16 cellular contexts compared by ENCODE assay signal in the genomic region with DNA sequence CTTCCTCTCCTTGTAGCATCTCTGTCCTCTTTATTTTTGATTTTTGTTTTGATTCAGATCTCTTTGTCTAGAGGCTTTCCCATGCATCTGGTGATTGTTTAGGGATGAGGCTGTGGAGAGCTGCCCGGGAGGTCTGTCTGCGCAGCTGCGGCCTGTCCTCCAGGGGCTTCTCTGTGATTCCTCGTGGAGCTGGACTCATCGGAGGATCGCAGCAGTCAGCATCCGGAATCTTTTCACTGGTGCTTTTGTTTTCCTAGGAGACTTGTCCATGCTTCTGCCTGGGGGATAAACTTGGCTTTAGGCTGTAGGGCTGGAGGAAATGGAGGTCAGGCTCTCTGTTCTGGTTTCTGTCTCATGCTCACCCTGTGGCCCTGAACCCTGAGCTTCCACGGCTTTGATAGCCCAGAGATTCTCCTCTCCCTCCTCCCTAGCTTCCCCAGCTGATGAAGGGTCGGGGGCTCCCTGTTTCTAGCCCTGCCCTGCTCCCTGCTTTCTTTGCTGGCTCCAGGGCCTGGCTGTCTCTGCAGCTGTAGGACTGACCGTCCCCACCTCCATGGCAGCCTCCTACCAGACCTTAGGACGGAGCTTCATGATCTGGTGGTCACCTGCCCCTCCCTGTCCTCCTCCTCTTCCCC. TPM values are rescaled to one million over a fixed set of nuclear protein-coding genes. Genes with fewer than 3 reads are reported as not detected.
DNase-seq lines count a peak whose midpoint lies in the region; ATAC-seq, FAIRE-seq and TF ChIP-seq lines count a peak whose summit lies in the region.
"Had no signal": no experiment of that assay in that cellular context is flagged by ENCODE, and none has a peak within 500 bp of the region (broad histone marks: within the 10 kb centered on the region; RNA-seq: fewer than 3 reads in every experiment).

No MANE protein-coding gene starts in this region.

- H3K9ac ChIP-seq in H1 (replicated peaks in 1 of 4; ENCODE audit: extremely low read depth in 1 of 4, low read depth in 3 of 4, low read length in 3 of 4) (no peak overlapping the region), iPS-15b (ENCODE audit: low read depth, low read length) (peak overlapping the region; percentile 32)

- no peaks in the 10 kb centered on the region for H3K9me3 Mint-ChIP-seq in stimulated activated memory B cell treated with anti-CD40 and anti-IgM and Interleukin-4, amounts not matched to agents 10 μg/mL and 1 μg/mL and 100 μg/mL, for 72 hours

- in situ Hi-C loops in ACHN (cut with HindIII; ENCODE audit: low pct_ligation_motif_present, low pct_unique_long_range_greater_than_20kb, low sequenced_read_pairs), result no loop called here

- 94% methylated on average over 11 of the region's 11 CpGs; no CpG with 5 or more reads in 1 of the 2 experiments for WGBS in H1 (ENCODE audit: extremely low coverage in 1 of 2, insufficient coverage in 1 of 2, insufficient read length in 1 of 2, insufficient replicate concordance in 2 of 2, low coverage in 1 of 2, low lambda C conversion rate in 2 of 2, missing lambda C conversion rate in 1 of 2), 2 experiments

- H4K8ac ChIP-seq in H1 (ENCODE audit: extremely low read depth, insufficient read depth, low read length), result no peak overlapping the region

- H3K4me1 Mint-ChIP-seq in stimulated activated memory B cell treated with anti-CD40 and anti-IgM and Interleukin-4, amounts not matched to agents 10 μg/mL and 1 μg/mL and 100 μg/mL, for 72 hours, result peaks cover 77% of the 10 kb centered on the region

- no peak overlapping the region for H3K4me2 ChIP-seq in H1 (ENCODE audit: insufficient read depth in 1 of 2, low read depth in 2 of 2, low read length in 2 of 2)

- TF ChIP-seq CTCF in H1 (IDR thresholded peaks at IDR 0.05; ENCODE audit: control extremely low read depth in 1 of 3, insufficient read depth in 1 of 3, low read depth in 1 of 3, low read length in 3 of 3) (no peak), mucosa of descending colon (IDR thresholded peaks at IDR 0.05) (no peak)

- no peak overlapping the region for H2AFZ ChIP-seq in H1 (ENCODE audit: low read length)

- H3K23me2 ChIP-seq in H1 (ENCODE audit: low read depth, low read length), result no peaks in the 10 kb centered on the region; the same call in 1 of the 2 replicates

- peaks cover 6 to 78% (median 23%) of the 10 kb centered on the region in 4 experiments for H3K36me3 ChIP-seq in H1 (ENCODE audit: control insufficient read depth in 2 of 4, insufficient read depth in 4 of 4, low read length in 3 of 4)
- H3K36me3 ChIP-seq in iPS-15b (ENCODE audit: control insufficient read depth, insufficient read depth, low read length), result peaks cover 24% of the 10 kb centered on the region
- no peaks in the 10 kb centered on the region for H3K36me3 ChIP-seq in mucosa of descending colon (ENCODE audit: low read depth)

- H3K4ac ChIP-seq in H1 (replicated peaks; ENCODE audit: insufficient read length, low read depth, low read length), result no peak overlapping the region

- FAIRE-seq in H1 (lab: Jason Lieb, UNC), result no peak
- FAIRE-seq: bronchial epithelial cell, keratinocyte had no signal

- no peak overlapping the region for H2BK5ac ChIP-seq in H1 (ENCODE audit: low read depth, low read length)

- H3K23ac ChIP-seq in H1 (ENCODE audit: insufficient read length), result no peak overlapping the region

- no peak overlapping the region for H2AK5ac ChIP-seq in H1 (ENCODE audit: low read depth, low read length)

- H3K56ac ChIP-seq in H1 (replicated peaks; ENCODE audit: insufficient read length, low read depth, low read length), result no peak overlapping the region

- no peak overlapping the region for H3K4me3 ChIP-seq in H1 (ENCODE audit: extremely low read depth in 1 of 4, insufficient read depth in 2 of 4, low read depth in 3 of 4, low read length in 4 of 4)
- no peak overlapping the region for H3K4me3 ChIP-seq in iPS-15b (ENCODE audit: low read depth, low read length)
- H3K4me3 ChIP-seq in mucosa of descending colon, result no peak overlapping the region

- H3K27me3 ChIP-seq in H1 (replicated peaks in 1 of 4; ENCODE audit: control insufficient read depth in 3 of 4, extremely low read depth in 1 of 4, insufficient read depth in 3 of 4, low read length in 3 of 4), result no peaks in the 10 kb centered on the region
- no peaks in the 10 kb centered on the region for H3K27me3 ChIP-seq in iPS-15b (ENCODE audit: control insufficient read depth, insufficient read depth, low read length)

- H2BK12ac ChIP-seq in H1 (ENCODE audit: low read depth, low read length), result no peak overlapping the region

- TF ChIP-seq RAD21 in H1 (IDR thresholded peaks at IDR 0.05 in 1 of 2, conservative IDR thresholded peaks at IDR 0.05 in 1 of 2; ENCODE audit: low read depth in 2 of 2, low read length in 2 of 2), result no peak

- TF ChIP-seq EP300 in H1 (IDR thresholded peaks at IDR 0.05; ENCODE audit: borderline replicate concordance in 1 of 2, low read depth in 2 of 2, low read length in 2 of 2), result no peak

- no peaks in the 10 kb centered on the region for H3K27me3 Mint-ChIP-seq in stimulated activated memory B cell treated with anti-CD40 and anti-IgM and Interleukin-4, amounts not matched to agents 10 μg/mL and 1 μg/mL and 100 μg/mL, for 72 hours
- H3K27me3 Mint-ChIP-seq: activated CD4-positive, alpha-beta T cell treated with anti-CD3 and anti-CD28 coated beads for 36 hours had no signal

- H4K91ac ChIP-seq in H1 (replicated peaks; ENCODE audit: insufficient read length, low read length), result no peak overlapping the region

- H3K14ac ChIP-seq in H1 (ENCODE audit: insufficient read length), result no peak overlapping the region

- DNase-seq in RPMI7951 (ENCODE audit: low read depth) (peak; percentile 8), H1 (ENCODE audit: low read depth in 1 of 2, low spot score in 2 of 2) (no peak), SW 1271 (lab: John Stamatoyannopoulos, UW) (no peak), ACHN (no peak), mucosa of descending colon (no peak), GM19240 (ENCODE audit: insufficient read length, low spot score) (no peak)
- DNase-seq: activated CD4-positive, alpha-beta T cell treated with anti-CD3 and anti-CD28 coated beads for 36 hours; activated naive CD4-positive, alpha-beta T cell treated with anti-CD3 and anti-CD28 coated beads, Interleukin-2, amount 50 U/mL, for 16 hours; Caco-2; GF-D8; NCI-H82; stimulated activated CD4-positive, alpha-beta T cell treated with anti-CD3 and anti-CD28 coated beads, Interleukin-15, amount 100 ng/mL, for 24 hours had no signal

- POLR2A ChIA-PET in H1 (lab: Charles Lee; ENCODE audit: partially characterized antibody), result interaction anchor here (1.1 to 9.9 kb wide), 7 partner anchors 9 to 33 kb away, joined by 3 to 75 read pairs (median 7); no protein-coding TSS in a partner anchor

- H3K36me3 Mint-ChIP-seq in stimulated activated memory B cell treated with anti-CD40 and anti-IgM and Interleukin-4, amounts not matched to agents 10 μg/mL and 1 μg/mL and 100 μg/mL, for 72 hours, result peaks cover 63% of the 10 kb centered on the region

- peak overlapping the region; percentile 8 for H3K4me3 Mint-ChIP-seq in stimulated activated memory B cell treated with anti-CD40 and anti-IgM and Interleukin-4, amounts not matched to agents 10 μg/mL and 1 μg/mL and 100 μg/mL, for 72 hours
- H3K4me3 Mint-ChIP-seq: activated CD4-positive, alpha-beta T cell treated with anti-CD3 and anti-CD28 coated beads for 36 hours had no signal

- ATAC-seq in stimulated activated memory B cell treated with anti-CD40 and anti-IgM and Interleukin-4, amounts not matched to agents 10 μg/mL and 1 μg/mL and 100 μg/mL, for 72 hours, result no peak
- ATAC-seq in mucosa of descending colon, result no peak
- ATAC-seq: activated CD4-positive, alpha-beta T cell treated with anti-CD3 and anti-CD28 coated beads for 36 hours had no signal

- H3K9me3 ChIP-seq in H1 (ENCODE audit: insufficient read depth in 2 of 2, low read depth in 1 of 2, low read length in 1 of 2), result no peaks in the 10 kb centered on the region
- no peaks in the 10 kb centered on the region for H3K9me3 ChIP-seq in iPS-15b (ENCODE audit: control insufficient read depth, insufficient read depth, low read length)
- no peaks in the 10 kb centered on the region for H3K9me3 ChIP-seq in mucosa of descending colon
- H3K9me3 ChIP-seq: Caco-2 had no signal

- H3K79me1 ChIP-seq in H1 (ENCODE audit: low read depth, low read length), result peaks cover 19% of the 10 kb centered on the region

- no peak for TF ChIP-seq POLR2A in H1 (IDR thresholded peaks at IDR 0.05; ENCODE audit: control extremely low read depth in 1 of 2, low read depth in 2 of 2, low read length in 2 of 2)

- H3K4me1 ChIP-seq in H1 (replicated peaks in 1 of 4; ENCODE audit: control insufficient read depth in 3 of 4, insufficient read depth in 4 of 4, low read length in 3 of 4), result peaks cover 0 to 11% (median 1%) of the 10 kb centered on the region in 4 experiments; a peak in 3 of 7 replicates
- H3K4me1 ChIP-seq in iPS-15b (ENCODE audit: control insufficient read depth, insufficient read depth, low read length), result peaks cover 9% of the 10 kb centered on the region
- H3K4me1 ChIP-seq in mucosa of descending colon (ENCODE audit: low read depth), result no peaks in the 10 kb centered on the region
- H3K4me1 ChIP-seq: Caco-2 had no signal

- no peak overlapping the region for H2BK120ac ChIP-seq in H1 (replicated peaks; ENCODE audit: low read depth, low read length)

- H3K79me2 ChIP-seq in H1 (ENCODE audit: control insufficient read depth in 1 of 2, insufficient read depth in 2 of 2, low read length in 2 of 2), result peaks cover 31 to 99% of the 10 kb centered on the region in 2 experiments

- no peak overlapping the region for H3K18ac ChIP-seq in H1 (ENCODE audit: extremely low read depth, low read length)

- H2BK20ac ChIP-seq in H1 (ENCODE audit: low read length), result no peak overlapping the region

- H4K5ac ChIP-seq in H1 (ENCODE audit: insufficient read length, low read depth, low read length), result no peak overlapping the region

- CTCF ChIA-PET in H1 (lab: Charles Lee; ENCODE audit: partially characterized antibody), result interaction anchor here (1.3 to 1.6 kb wide), 2 partner anchors 71 to 119 kb away, joined by 3 to 4 read pairs; no protein-coding TSS in a partner anchor

- H2BK15ac ChIP-seq in H1 (ENCODE audit: low read length), result no peak overlapping the region

- H3K27ac Mint-ChIP-seq in stimulated activated memory B cell treated with anti-CD40 and anti-IgM and Interleukin-4, amounts not matched to agents 10 μg/mL and 1 μg/mL and 100 μg/mL, for 72 hours, result peak overlapping the region; percentile 77
- H3K27ac Mint-ChIP-seq: activated CD4-positive, alpha-beta T cell treated with anti-CD3 and anti-CD28 coated beads for 36 hours had no signal

- H3K27ac ChIP-seq in H1 (ENCODE audit: low read depth, low read length), result 0 out of 2 replicates have a peak overlapping the region, but pooled peaks have one; percentile 47

- intact Hi-C loops in mucosa of descending colon (cut with DNase I, micrococcal nuclease), result no loop called here

- peaks cover 25 to 26% of the 10 kb centered on the region in 2 experiments for H4K20me1 ChIP-seq in H1 (replicated peaks in 1 of 2; ENCODE audit: control insufficient read depth in 1 of 2, insufficient read depth in 2 of 2, low read length in 2 of 2)

RNA-seq across cellular contexts. Expression of gene ZNF532, which starts 35.5 kb away (rescaled TPM):
- total RNA-seq in RPMI7951 (2014; rRNA removed; shearing (Covaris generic)), result 16.8 and 17.8 TPM in 2 replicates
- 240 and 241 TPM in 2 replicates for total RNA-seq in H1 (2021; fragmentation: NEBNext Ultra II Directional; extraction: Animal tissue kit (Norgen Biotek cat#: 25700))
- 132 and 143 TPM in 2 replicates for polyA plus RNA-seq in H1 (2011; rRNA removed)
- polyA plus RNA-seq in H1 (2011; cell fraction: cytosol; rRNA removed), result 148 TPM
- polyA plus RNA-seq in H1 (2011; cell fraction: nucleus; rRNA removed), result 482 TPM
- 101 to 122 TPM (median 117 TPM) in 4 replicates for polyA plus RNA-seq in H1 (2012, experiment 1 of 2)
- 7.5 TPM for polyA plus RNA-seq in H1 (2012, experiment 2 of 2)
- 144 TPM for polyA plus RNA-seq in H1 (2013, experiment 1 of 2)
- polyA plus RNA-seq in H1 (2013, experiment 2 of 2), result 132 TPM
- polyA minus RNA-seq in H1 (2011; rRNA and poly(A)+ RNA removed), result 742 and 919 TPM in 2 replicates
- 169 TPM for polyA minus RNA-seq in H1 (2011; cell fraction: cytosol; rRNA and poly(A)+ RNA removed)
- 575 TPM for polyA minus RNA-seq in H1 (2011; cell fraction: nucleus; rRNA and poly(A)+ RNA removed)
- 100 to 1,000 TPM in 1 of 3 donors, 10 to 100 TPM in 2; 11.2 to 104 (median 16.3) TPM for total RNA-seq in mucosa of descending colon
